In genomic region chr1:4023678-4024077, GRCh38 we compare ENCODE assay signal across 24 cellular contexts.
"Had no signal": no experiment of that assay in that cellular context is flagged by ENCODE, and none has a peak within 500 bp of the region (broad histone marks: within the 10 kb centered on the region; RNA-seq: fewer than 3 reads in every experiment).

No MANE protein-coding gene starts in this region.

- H3K27ac ChIP-seq: brain microvascular endothelial cell, cardiac muscle cell, PC-9, VCaP had no signal

- H2AFZ ChIP-seq: PC-9 had no signal

- H3K36me3 ChIP-seq: brain microvascular endothelial cell, cardiac muscle cell had no signal

- DNase-seq: activated CD4-positive, alpha-beta memory T cell treated with anti-CD3 and anti-CD28 coated beads for 36 hours; activated CD4-positive, alpha-beta T cell treated with anti-CD3 and anti-CD28 coated beads, Interleukin-2, amount 10 ng/mL, durations not matched to agents 7 days and 5 days; activated CD4-positive, CD25-positive, alpha-beta regulatory T cell; activated CD8-positive, alpha-beta memory T cell treated with anti-CD3 and anti-CD28 coated beads for 24 hours; activated gamma-delta T cell treated with Interleukin-2 at 50 U/mL for 16 hours; activated naive CD4-positive, alpha-beta T cell treated with anti-CD3 and anti-CD28 coated beads, Interleukin-2, amount 10 ng/mL, durations not matched to agents 7 days and 5 days; activated naive CD8-positive, alpha-beta T cell treated with anti-CD3 and anti-CD28 coated beads for 36 hours; activated T-cell treated with anti-CD3 and anti-CD28 coated beads, Interleukin-2, amount 50 U/mL, for 4 hours; brain microvascular endothelial cell; NCI-H1092; NCI-H1417; NCI-H2029; NCI-H2227 treated with DMSO at 0.1 percent for 48 hours; NCI-H446 treated with DMSO at 0.1 percent for 48 hours; NCI-H524 treated with DMSO at 0.1 percent for 48 hours; NCI-H774; PC-9; SIG-M5; T-cell; T-helper 2 cell; T1000 had no signal

- H3K27me3 ChIP-seq: brain microvascular endothelial cell, cardiac muscle cell had no signal

- H3K4me2 ChIP-seq: PC-9 had no signal

- ATAC-seq: activated T-cell treated with anti-CD3 and anti-CD28 coated beads, Interleukin-2, amount 50 U/mL, for 4 hours; activated T-helper 17 cell treated with anti-CD3 and anti-CD28 coated beads, Interleukin-2, amount 50 U/mL, for 72 hours; T-cell had no signal

- H3K4me3 ChIP-seq: cardiac muscle cell, PC-9 had no signal
